ENCODE assay signal across 1 cellular context in genomic region chr11:78244080-78244479, GRCh38.
TF ChIP-seq lines count a peak whose summit lies in the region.

No MANE protein-coding gene starts in this region.

TF ChIP-seq in HepG2, 621 proteins besides CTCF, POLR2A, EP300 and RAD21:
- TF ChIP-seq PAXIP1 (CRISPR knock-in tag; conservative IDR thresholded peaks at IDR 0.05) (no peak), TMF1 (CRISPR knock-in tag; IDR thresholded peaks at IDR 0.05; ENCODE audit: low read depth) (no peak)
